12 cellular contexts compared by ENCODE assay signal in genomic region chr17:2940352-2940751, GRCh38.
DNase-seq lines count a peak whose midpoint lies in the region; ATAC-seq and TF ChIP-seq lines count a peak whose summit lies in the region.
"Had no signal": no experiment of that assay in that cellular context is flagged by ENCODE, and none has a peak within 500 bp of the region (broad histone marks: within the 10 kb centered on the region; RNA-seq: fewer than 3 reads in every experiment).

No MANE protein-coding gene starts in this region.

- H3K4me3 ChIP-seq in BLaER1 (no peak overlapping the region), parathyroid adenoma (ENCODE audit: low read depth, low read length) (no peak overlapping the region), WERI-Rb-1 (ENCODE audit: low read depth, low read length) (no peak overlapping the region)

- H3K79me2 ChIP-seq in parathyroid adenoma, result no peaks in the 10 kb centered on the region

- DNase-seq in caudate nucleus (lab: John Stamatoyannopoulos, UW) (peak in 48 of 61 donors; percentile 11 to 75 (median 41)), hippocampal formation (lab: John Stamatoyannopoulos, UW) (peak; percentile 56 to 73), SHP77 treated with DMSO at 0.1 percent for 48 hours (lab: John Stamatoyannopoulos, UW) (no peak), WERI-Rb-1 (no peak)
- DNase-seq: activated CD4-positive, alpha-beta memory T cell treated with anti-CD3 and anti-CD28 coated beads for 36 hours; effector memory CD4-positive, alpha-beta T cell; EL; stimulated activated CD4-positive, alpha-beta T cell treated with anti-CD3 and anti-CD28 coated beads, Interleukin-4, amount 100 ng/mL, for 24 hours had no signal

- H4K20me1 ChIP-seq in BLaER1, result peaks cover 99% of the 10 kb centered on the region

- peaks cover 48% of the 10 kb centered on the region for H3K36me3 ChIP-seq in BLaER1
- H3K36me3 ChIP-seq in parathyroid adenoma (ENCODE audit: control insufficient read depth, insufficient read depth, low read length), result no peaks in the 10 kb centered on the region
- no peaks in the 10 kb centered on the region; the same call in 1 of the 2 replicates for H3K36me3 ChIP-seq in WERI-Rb-1

- H2AFZ ChIP-seq in parathyroid adenoma, result peak overlapping the region; percentile 67

- H3K27me3 ChIP-seq in BLaER1 (no peaks in the 10 kb centered on the region), parathyroid adenoma (ENCODE audit: control insufficient read depth, insufficient read depth, low read length) (no peaks in the 10 kb centered on the region), WERI-Rb-1 (ENCODE audit: insufficient read depth, low read depth, severe bottlenecking) (no peaks in the 10 kb centered on the region)

- no peaks in the 10 kb centered on the region for H3K9me3 ChIP-seq in BLaER1
- no peaks in the 10 kb centered on the region for H3K9me3 ChIP-seq in parathyroid adenoma (ENCODE audit: control insufficient read depth, low read length)
- no peaks in the 10 kb centered on the region for H3K9me3 ChIP-seq in WERI-Rb-1 (ENCODE audit: severe bottlenecking)

- H3K4me1 ChIP-seq in BLaER1 (peaks cover 78% of the 10 kb centered on the region), parathyroid adenoma (peaks cover 5% of the 10 kb centered on the region)

- H3K4me2 ChIP-seq in BLaER1, result peak overlapping the region; percentile 44; the same call in 1 of the 2 replicates
- no peak overlapping the region for H3K4me2 ChIP-seq in parathyroid adenoma (ENCODE audit: low read length)

- H3K9ac ChIP-seq in BLaER1, result 0 out of 2 replicates have a peak overlapping the region, but pooled peaks have one; percentile 31
- H3K9ac ChIP-seq in parathyroid adenoma, result no peak overlapping the region

- no peak for ATAC-seq in HG02938 (IDR thresholded peaks at IDR 0.05; ENCODE audit: unreplicated experiment)
- no peak for ATAC-seq in HG03460 (IDR thresholded peaks at IDR 0.05; ENCODE audit: unreplicated experiment)

- TF ChIP-seq CTCF in parathyroid adenoma (IDR thresholded peaks at IDR 0.05) (no peak), WERI-Rb-1 (IDR thresholded peaks at IDR 0.05; ENCODE audit: low read depth, low read length) (no peak)

- H3K27ac ChIP-seq in BLaER1 (peak overlapping the region; percentile 64), caudate nucleus (ENCODE audit: low read depth, low read length) (peak overlapping the region; percentile 67), parathyroid adenoma (no peak overlapping the region), WERI-Rb-1 (no peak overlapping the region)

Comparison
In these comparisons a context has a peak if more than half of its experiments do, and no peak if none do; other contexts are left out.
1. H3K27ac ChIP-seq: peak in BLaER1 (single experiment) and caudate nucleus (single experiment); none in parathyroid adenoma (single experiment) and WERI-Rb-1 (single experiment).
2. DNase-seq: peak in caudate nucleus (48 of 61) and hippocampal formation (2 of 2); none in SHP77 treated with DMSO at 0.1 percent for 48 hours (single experiment) and WERI-Rb-1 (single experiment).